In the genomic region with DNA sequence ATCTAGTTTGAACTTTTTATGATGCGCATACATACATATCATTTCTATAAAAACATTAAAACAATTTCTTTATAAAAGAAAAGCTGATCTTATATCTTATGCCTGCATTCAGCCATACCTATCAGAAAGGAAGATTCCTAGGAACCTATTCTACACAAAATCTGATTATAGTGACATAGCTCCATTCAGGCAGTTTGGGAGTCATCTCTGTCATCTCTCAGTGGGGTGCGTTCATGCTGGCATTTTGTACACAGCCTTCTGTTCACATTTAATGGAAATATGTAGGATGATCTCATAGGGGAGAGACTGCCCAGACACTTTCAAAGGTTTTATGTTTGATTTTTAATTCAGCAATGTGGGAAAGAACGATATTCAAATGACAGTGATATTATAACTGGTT, we compare ENCODE assay signal across 25 cellular contexts.
"Had no signal": no experiment of that assay in that cellular context is flagged by ENCODE, and none has a peak within 500 bp of the region (broad histone marks: within the 10 kb centered on the region; RNA-seq: fewer than 3 reads in every experiment).

No MANE protein-coding gene starts in this region.

- H3K9me3 Mint-ChIP-seq: immature natural killer cell; mesothelial cell of epicardium; naive B cell; natural killer cell; nephron progenitor cell; stimulated activated naive B cell treated with anti-CD40 and anti-IgM and Interleukin-4, amounts not matched to agents 10 μg/mL and 1 μg/mL and 100 μg/mL, for 72 hours had no signal

- H3K27me3 Mint-ChIP-seq: naive B cell; progenitor cell of endocrine pancreas; stimulated activated naive B cell treated with anti-CD40 and anti-IgM and Interleukin-4, amounts not matched to agents 10 μg/mL and 1 μg/mL and 100 μg/mL, for 72 hours had no signal

- H3K36me3 ChIP-seq: ovary, right atrium auricular region, right lobe of liver, upper lobe of right lung had no signal

- H3K27ac Mint-ChIP-seq: immature natural killer cell; mesothelial cell of epicardium; naive B cell; natural killer cell; nephron progenitor cell; progenitor cell of endocrine pancreas; stimulated activated naive B cell treated with anti-CD40 and anti-IgM and Interleukin-4, amounts not matched to agents 10 μg/mL and 1 μg/mL and 100 μg/mL, for 72 hours had no signal

- DNase-seq: hypothalamus; immature natural killer cell; kidney; left ventricle myocardium inferior; mesendoderm; naive B cell; natural killer cell; nephron progenitor cell; ovary; right lobe of liver; stimulated activated CD4-positive, alpha-beta T cell treated with anti-CD3 and anti-CD28 coated beads, Interleukin-1b, Interleukin-23, amount 100 ng/mL, for 48 hours; stimulated activated CD4-positive, alpha-beta T cell treated with anti-CD3 and anti-CD28 coated beads, Interleukin-2, amount 100 ng/mL, for 48 hours; stimulated activated naive B cell treated with anti-CD40 and anti-IgM and Interleukin-4, amounts not matched to agents 10 μg/mL and 1 μg/mL and 100 μg/mL, for 72 hours; stimulated activated naive CD8-positive, alpha-beta T cell treated with anti-CD3 and anti-CD28 coated beads, Interleukin-15, Interleukin-2, amounts not matched to agents 100 U/mL and 50 U/mL, for 24 hours; stomach; tibial artery; trophoblast cell; upper lobe of right lung had no signal

- H3K4me1 ChIP-seq: left ventricle myocardium inferior, right atrium auricular region, right lobe of liver, stomach, suprapubic skin, tibial artery, upper lobe of right lung had no signal

- ATAC-seq: natural killer cell; right lobe of liver; stimulated activated naive B cell treated with anti-CD40 and anti-IgM and Interleukin-4, amounts not matched to agents 10 μg/mL and 1 μg/mL and 100 μg/mL, for 72 hours; stimulated activated naive CD8-positive, alpha-beta T cell treated with anti-CD3 and anti-CD28 coated beads, Interleukin-15, Interleukin-2, amounts not matched to agents 100 U/mL and 50 U/mL, for 24 hours; upper lobe of right lung had no signal

- H3K4me3 ChIP-seq: left ventricle myocardium inferior, lung, ovary, right atrium auricular region, right lobe of liver, smooth muscle cell, stomach, suprapubic skin, thoracic aorta, tibial artery, upper lobe of right lung had no signal

- H3K4me2 ChIP-seq: smooth muscle cell had no signal

- H3K36me3 Mint-ChIP-seq: immature natural killer cell, mesothelial cell of epicardium, naive B cell, natural killer cell had no signal

- H3K4me1 Mint-ChIP-seq: immature natural killer cell; naive B cell; natural killer cell; stimulated activated naive B cell treated with anti-CD40 and anti-IgM and Interleukin-4, amounts not matched to agents 10 μg/mL and 1 μg/mL and 100 μg/mL, for 72 hours had no signal

- H3K4me3 Mint-ChIP-seq: immature natural killer cell; mesothelial cell of epicardium; naive B cell; natural killer cell; nephron progenitor cell; stimulated activated naive B cell treated with anti-CD40 and anti-IgM and Interleukin-4, amounts not matched to agents 10 μg/mL and 1 μg/mL and 100 μg/mL, for 72 hours had no signal

- H3K27ac ChIP-seq: left ventricle myocardium inferior, ovary, right atrium auricular region, right lobe of liver, stomach, suprapubic skin, thoracic aorta, tibial artery, upper lobe of right lung had no signal

- H3K27me3 ChIP-seq: ovary, right atrium auricular region, right lobe of liver, stomach, suprapubic skin, tibial artery, upper lobe of right lung had no signal
